Comparison of ENCODE assay signal across 8 cellular contexts in genomic region chr5:956941-957729, GRCh38. TPM values are rescaled to one million over a fixed set of nuclear protein-coding genes. Genes with fewer than 3 reads are reported as not detected.
DNase-seq lines count a peak whose midpoint lies in the region; ATAC-seq lines count a peak whose summit lies in the region.

No MANE protein-coding gene starts in this region.

- in situ Hi-C loops in KBM-7 (cut with MboI; ENCODE audit: low pct_unique_long_range_greater_than_20kb, low sequenced_read_pairs), result no loop called here

- peak overlapping the region in 5 of 6 donors; percentile 22 to 85 (median 77) for H3K27ac Mint-ChIP-seq in immature natural killer cell

- peaks cover 25 to 27% of the 10 kb centered on the region in 2 donors for H3K4me1 Mint-ChIP-seq in immature natural killer cell

- no peaks in the 10 kb centered on the region for H3K9me3 Mint-ChIP-seq in immature natural killer cell

- peak overlapping the region in 3 of 5 donors; percentile 41 to 66 (median 62) for H3K4me3 Mint-ChIP-seq in immature natural killer cell

- peaks cover 0 to 5% (median 0%) of the 10 kb centered on the region in 3 donors for H3K36me3 Mint-ChIP-seq in immature natural killer cell

- peaks cover 17 to 25% (median 22%) of the 10 kb centered on the region in 3 donors for H3K27me3 Mint-ChIP-seq in immature natural killer cell (ENCODE audit: low read depth in 3 of 3)

- DNase-seq in GM03348 (ENCODE audit: low spot score), result peak; percentile 91
- DNase-seq in KBM-7, result peak; percentile 16
- peak; percentile 11 for DNase-seq in activated naive CD8-positive, alpha-beta T cell treated with anti-CD3 and anti-CD28 coated beads, Interleukin-2, amount 50 U/mL, for 16 hours (ENCODE audit: low read depth, low spot score)
- peak; percentile 69 to 73 (median 72) for DNase-seq in immature natural killer cell
- peak; percentile 31 for DNase-seq in stimulated activated CD8-positive, alpha-beta memory T cell treated with anti-CD3 and anti-CD28 coated beads, Interleukin-4, amount 100 ng/mL, for 24 hours (ENCODE audit: low read depth)
- DNase-seq in NCI-H1417 treated with DMSO at 0.1 percent for 48 hours (lab: John Stamatoyannopoulos, UW), result no peak

- ATAC-seq in GM21528 (IDR thresholded peaks at IDR 0.05; ENCODE audit: low FRiP score, unreplicated experiment) (peak; percentile 54), GM19324 (IDR thresholded peaks at IDR 0.05; ENCODE audit: low FRiP score, unreplicated experiment) (no peak)

RNA-seq across cellular contexts. Expression of gene NKD2, which starts 51.5 kb away (rescaled TPM):
- not detected for polyA plus RNA-seq in immature natural killer cell
